ENCODE assay signal across 16 cellular contexts in genomic region chr6:5457983-5458683, GRCh38.
DNase-seq lines count a peak whose midpoint lies in the region; ATAC-seq, FAIRE-seq and TF ChIP-seq lines count a peak whose summit lies in the region.
"Had no signal": no experiment of that assay in that cellular context is flagged by ENCODE, and none has a peak within 500 bp of the region (broad histone marks: within the 10 kb centered on the region; RNA-seq: fewer than 3 reads in every experiment).

No MANE protein-coding gene starts in this region.

- ATAC-seq in SK-N-SH treated with all-trans-retinoic acid at 6 μM for 48 hours (peak; percentile 76), GM21737 (IDR thresholded peaks at IDR 0.05; ENCODE audit: unreplicated experiment) (no peak)
- ATAC-seq: A549; HCT116; stimulated activated naive CD8-positive, alpha-beta T cell treated with anti-CD3 and anti-CD28 coated beads, Interleukin-15, amount 100 ng/mL, for 72 hours had no signal

- no peaks in the 10 kb centered on the region for H3K27me3 ChIP-seq in transverse colon

- intact Hi-C loops in kidney (cut with DNase I) (no loop called here), transverse colon (cut with DNase I; ENCODE audit: low total_unique reads) (no loop called here)

- H3K27ac ChIP-seq in kidney (ENCODE audit: low read depth in 2 of 2, low read length in 2 of 2) (no peak overlapping the region), transverse colon (no peak overlapping the region)
- H3K27ac ChIP-seq: A549, coronary artery had no signal

- H3K9me3 ChIP-seq in kidney (ENCODE audit: control insufficient read depth in 1 of 2, low read length in 2 of 2) (no peaks in the 10 kb centered on the region), transverse colon (no peaks in the 10 kb centered on the region)
- H3K9me3 ChIP-seq: A549 had no signal

- 9 to 77% methylated on average over 1 to 9 of the region's 9 CpGs for WGBS in transverse colon (ENCODE audit: low coverage in 1 of 2), 2 donors

- no peak for TF ChIP-seq EP300 in transverse colon (IDR thresholded peaks at IDR 0.05; ENCODE audit: low read depth)

- H3K36me3 ChIP-seq in kidney (ENCODE audit: control insufficient read depth in 1 of 2, insufficient read depth in 2 of 2, low read length in 2 of 2) = no peaks in the 10 kb centered on the region
- no peaks in the 10 kb centered on the region for H3K36me3 ChIP-seq in transverse colon

- no peak for TF ChIP-seq POLR2A in transverse colon (IDR thresholded peaks at IDR 0.05)

- in situ Hi-C loops in transverse colon (cut with MboI; ENCODE audit: low pct_ligation_motif_present in 1 of 4, low pct_unique_long_range_greater_than_20kb in 1 of 4, low sequenced_read_pairs in 3 of 4) = no loop called here

- no peak overlapping the region for H3K4me3 ChIP-seq in kidney (ENCODE audit: low read length in 2 of 2)
- no peak overlapping the region for H3K4me3 ChIP-seq in transverse colon
- H3K4me3 ChIP-seq: A549, coronary artery had no signal

- no peak overlapping the region for H3K9ac ChIP-seq in kidney (ENCODE audit: low read length in 2 of 2)

- peak; percentile 4 for DNase-seq in NCI-H2227 treated with DMSO at 0.1 percent for 48 hours (lab: John Stamatoyannopoulos, UW)
- no peak for DNase-seq in NCI-H2227 (lab: John Stamatoyannopoulos, UW; ENCODE audit: unreplicated experiment)
- peak; percentile 61 for DNase-seq in kidney
- DNase-seq in transverse colon = peak; percentile 19
- no peak for DNase-seq in retina
- DNase-seq in NK-92 treated with Interleukin-12 subunit alpha and Interleukin-12 subunit beta, amount 100 ng/mL, for 24 hours (lab: John Stamatoyannopoulos, UW) = no peak
- DNase-seq: activated CD4-positive, alpha-beta T cell treated with anti-CD3 and anti-CD28 coated beads for 4 hours; activated naive CD4-positive, alpha-beta T cell; NCI-H1048; stimulated activated CD4-positive, alpha-beta T cell treated with anti-CD3 and anti-CD28 coated beads, Interleukin-1b, Interleukin-23, amount 100 ng/mL, for 48 hours; stimulated activated naive CD8-positive, alpha-beta T cell treated with anti-CD3 and anti-CD28 coated beads, Interleukin-15, amount 100 ng/mL, for 72 hours had no signal

- H3K4me1 ChIP-seq in kidney (ENCODE audit: control insufficient read depth in 1 of 2, insufficient read depth in 1 of 2, low read depth in 1 of 2, low read length in 2 of 2) (peaks cover 0 to 3% of the 10 kb centered on the region in 2 donors), transverse colon (peaks cover 0 to 3% (median 0%) of the 10 kb centered on the region in 4 donors)

- TF ChIP-seq CTCF in kidney (IDR thresholded peaks at IDR 0.05; ENCODE audit: borderline replicate concordance, extremely low read depth, insufficient read depth) = no peak
- no peak for TF ChIP-seq CTCF in transverse colon (IDR thresholded peaks at IDR 0.05)

- no peak for FAIRE-seq in kidney (lab: Jason Lieb, UNC)
- FAIRE-seq: A549 had no signal

TF ChIP-seq in SK-N-SH treated with all-trans-retinoic acid at 6 μM for 48 hours, 23 proteins besides CTCF, POLR2A, EP300 and RAD21:
- TF ChIP-seq CSDC2 (CRISPR knock-in tag; IDR thresholded peaks at IDR 0.05) (no peak), PPARA (CRISPR knock-in tag; IDR thresholded peaks at IDR 0.05; ENCODE audit: borderline replicate concordance) (no peak), ZNF70 (CRISPR knock-in tag; IDR thresholded peaks at IDR 0.05) (no peak)

Comparison
In these comparisons a context has a peak if more than half of its experiments do, and no peak if none do; other contexts are left out.
1. DNase-seq: peak in NCI-H2227 treated with DMSO at 0.1 percent for 48 hours (single experiment), kidney (single experiment) and transverse colon (single experiment); none in NCI-H2227 (single experiment), retina (single experiment) and NK-92 treated with Interleukin-12 subunit alpha and Interleukin-12 subunit beta, amount 100 ng/mL, for 24 hours (single experiment).